In genomic region chr17:61867033-61867432, GRCh38 we compare ENCODE assay signal across 3 cellular contexts.
A peak's percentile ranks its signal among the peaks of the same experiment; 100 is the strongest.
TF ChIP-seq lines count a peak whose summit lies in the region.

No MANE protein-coding gene starts in this region.

TF ChIP-seq in A549, 52 proteins besides CTCF, POLR2A, EP300 and RAD21:
- TF ChIP-seq HMGXB4 (CRISPR knock-in tag; IDR thresholded peaks at IDR 0.05; ENCODE audit: borderline replicate concordance) (no peak), MYC (IDR thresholded peaks at IDR 0.05; ENCODE audit: borderline replicate concordance, low read length) (no peak), BCL3 (IDR thresholded peaks at IDR 0.05) (no peak), CBX2 (IDR thresholded peaks at IDR 0.05; ENCODE audit: borderline replicate concordance, low read depth) (no peak), FOXS1 (CRISPR knock-in tag; IDR thresholded peaks at IDR 0.05) (no peak), CBX8 (IDR thresholded peaks at IDR 0.05) (no peak), JUNB (IDR thresholded peaks at IDR 0.05) (no peak), ESRRA (IDR thresholded peaks at IDR 0.05; ENCODE audit: borderline replicate concordance, low read length) (no peak), NR3C1 (IDR thresholded peaks at IDR 0.05) (no peak), SMC3 (IDR thresholded peaks at IDR 0.05) (no peak), FOSB (CRISPR knock-in tag; IDR thresholded peaks at IDR 0.05) (no peak)

TF ChIP-seq in HCT116, 20 proteins besides CTCF, POLR2A, EP300 and RAD21:
- no peak for TF ChIP-seq EZH2phosphoT487 (IDR thresholded peaks at IDR 0.05; ENCODE audit: borderline replicate concordance)
- TF ChIP-seq FOSL1 (IDR thresholded peaks at IDR 0.05; ENCODE audit: low read depth) = 0 out of 2 replicates have a peak, but pooled peaks have one; percentile 3
- TF ChIP-seq ATF3 (IDR thresholded peaks at IDR 0.05) = no peak

TF ChIP-seq in K562, 482 proteins besides CTCF, POLR2A, EP300 and RAD21:
- TF ChIP-seq SIN3B (IDR thresholded peaks at IDR 0.05; ENCODE audit: low read depth) = no peak
- TF ChIP-seq ZNF384 (IDR thresholded peaks at IDR 0.05; ENCODE audit: low read depth, low read length) = no peak
- 0 out of 2 replicates have a peak, but pooled peaks have one; percentile 4 for TF ChIP-seq RFX1 (IDR thresholded peaks at IDR 0.05)
- TF ChIP-seq ZNF133 (CRISPR knock-in tag; IDR thresholded peaks at IDR 0.05) = no peak
- no peak for TF ChIP-seq HBP1 (CRISPR knock-in tag; IDR thresholded peaks at IDR 0.05)
- no peak for TF ChIP-seq FOXP4 (CRISPR knock-in tag; IDR thresholded peaks at IDR 0.05; ENCODE audit: borderline replicate concordance)
- no peak for TF ChIP-seq DLX4 (CRISPR knock-in tag; IDR thresholded peaks at IDR 0.05)
- TF ChIP-seq STAT6 (CRISPR knock-in tag; IDR thresholded peaks at IDR 0.05) = no peak
- TF ChIP-seq USF1 (CRISPR knock-in tag; IDR thresholded peaks at IDR 0.05) = no peak
- TF ChIP-seq ZBTB11 (CRISPR knock-in tag; IDR thresholded peaks at IDR 0.05) = peak in 1 of 3 experiments; percentile 55; a peak in 2 of 6 replicates
- no peak for TF ChIP-seq RBBP5 (IDR thresholded peaks at IDR 0.05; ENCODE audit: borderline replicate concordance, insufficient read depth, low read length, poor library complexity, severe bottlenecking)
- no peak for TF ChIP-seq NFE2L1 (tag; IDR thresholded peaks at IDR 0.05; ENCODE audit: borderline replicate concordance, low read depth)
